1 cellular context compared by ENCODE assay signal in genomic region chr11:35165416-35166368, GRCh38.
A peak's percentile ranks its signal among the peaks of the same experiment; 100 is the strongest.
TF ChIP-seq lines count a peak whose summit lies in the region.

No MANE protein-coding gene starts in this region.

TF ChIP-seq in GM12878, 131 proteins besides CTCF, POLR2A, EP300 and RAD21 (continued from another document):
- TF ChIP-seq MLLT1 (IDR thresholded peaks at IDR 0.05) = peak; percentile 57; the same call in 1 of the 2 replicates
- 0 out of 2 replicates have a peak, but pooled peaks have one; percentile 38 for TF ChIP-seq TAF1 (IDR thresholded peaks at IDR 0.05; ENCODE audit: borderline replicate concordance, low read depth, low read length)
- peak; percentile 35; the same call in 1 of the 2 replicates for TF ChIP-seq JUNB (IDR thresholded peaks at IDR 0.05)
- TF ChIP-seq TBL1XR1 (IDR thresholded peaks at IDR 0.05; ENCODE audit: low read depth, low read length) = peak; percentile 78; the same call in 1 of the 2 replicates
